Comparison of ENCODE assay signal across 29 cellular contexts in genomic region chr12:130956456-130957303, GRCh38. TPM values are rescaled to one million over a fixed set of nuclear protein-coding genes. Genes with fewer than 3 reads are reported as not detected.
DNase-seq lines count a peak whose midpoint lies in the region; ATAC-seq, FAIRE-seq and TF ChIP-seq lines count a peak whose summit lies in the region.
"Had no signal": no experiment of that assay in that cellular context is flagged by ENCODE, and none has a peak within 500 bp of the region (broad histone marks: within the 10 kb centered on the region; RNA-seq: fewer than 3 reads in every experiment).

No MANE protein-coding gene starts in this region.

- peaks cover 0 to 19% (median 13%) of the 10 kb centered on the region in 5 donors for H3K4me1 ChIP-seq in subcutaneous abdominal adipose tissue (ENCODE audit: control insufficient read depth in 5 of 5, insufficient read depth in 5 of 5, low read length in 5 of 5)
- H3K4me1 ChIP-seq: HAP-1, SJSA1 had no signal

- DNase-seq in CD14-positive monocyte (ENCODE audit: low spot score) (peak; percentile 22), bronchial epithelial cell (ENCODE audit: low read depth) (no peak), islet precursor cell (peak; percentile 46), HCEC 1CT (no peak), occipital lobe (lab: John Stamatoyannopoulos, UW) (no peak)
- no peak for DNase-seq in T-helper 2 cell treated with Interferon-gamma antibody and Interleukin-4, amounts not matched to agents 5 μg/mL and 100 μg/mL, for 36 hours (ENCODE audit: low spot score)
- DNase-seq in activated T-cell treated with anti-CD3 and anti-CD28 coated beads, Interleukin-2, amount 50 U/mL, for 72 hours = no peak
- DNase-seq: activated CD4-positive, CD25-positive, alpha-beta regulatory T cell; activated naive CD4-positive, alpha-beta T cell treated with Interleukin-2 at 50 U/mL for 16 hours; body of pancreas; effector memory CD4-positive, alpha-beta T cell; hypothalamus; immature natural killer cell; NCI-H146; NCI-H2107; NCI-H446; NCI-H774; posterior cingulate gyrus; stimulated activated CD4-positive, alpha-beta T cell treated with anti-CD3 and anti-CD28 coated beads, Interleukin-4, amount 100 ng/mL, for 4 hours; stimulated activated naive B cell treated with anti-CD40 and anti-IgM and Interleukin-4, amounts not matched to agents 10 μg/mL and 1 μg/mL and 100 μg/mL, for 72 hours; T-cell had no signal

- no peak overlapping the region for H3K27ac ChIP-seq in subcutaneous abdominal adipose tissue (ENCODE audit: low read depth, low read length)
- H3K27ac ChIP-seq: body of pancreas, KMS-11, SJSA1 had no signal

- no peak overlapping the region for H3K4me3 ChIP-seq in bronchial epithelial cell (ENCODE audit: low read depth, low read length)
- peak overlapping the region in 3 of 5 donors; percentile 10 to 25 (median 22) for H3K4me3 ChIP-seq in subcutaneous abdominal adipose tissue (ENCODE audit: low read depth in 1 of 5, low read length in 5 of 5)
- H3K4me3 ChIP-seq: body of pancreas, HAP-1, SJSA1 had no signal

- peaks cover 43% of the 10 kb centered on the region for H3K4me1 Mint-ChIP-seq in CD14-positive monocyte
- no peaks in the 10 kb centered on the region for H3K4me1 Mint-ChIP-seq in T-helper 2 cell treated with Interferon-gamma antibody and Interleukin-4, amounts not matched to agents 5 μg/mL and 100 μg/mL, for 36 hours (ENCODE audit: low read depth)
- H3K4me1 Mint-ChIP-seq in activated T-cell treated with anti-CD3 and anti-CD28 coated beads, Interleukin-2, amount 50 U/mL, for 72 hours (ENCODE audit: low read depth) = peaks cover 5% of the 10 kb centered on the region

- H3K4me3 Mint-ChIP-seq in CD14-positive monocyte = no peak overlapping the region
- no peak overlapping the region for H3K4me3 Mint-ChIP-seq in T-helper 2 cell treated with Interferon-gamma antibody and Interleukin-4, amounts not matched to agents 5 μg/mL and 100 μg/mL, for 36 hours
- no peak overlapping the region for H3K4me3 Mint-ChIP-seq in activated T-cell treated with anti-CD3 and anti-CD28 coated beads, Interleukin-2, amount 50 U/mL, for 72 hours
- H3K4me3 Mint-ChIP-seq: B cell; immature natural killer cell; neural crest cell; stimulated activated naive B cell treated with anti-CD40 and anti-IgM and Interleukin-4, amounts not matched to agents 10 μg/mL and 1 μg/mL and 100 μg/mL, for 72 hours; T-cell had no signal

- ATAC-seq in activated T-cell treated with anti-CD3 and anti-CD28 coated beads, Interleukin-2, amount 50 U/mL, for 72 hours (replicated peaks in 1 of 2) = no peak
- ATAC-seq: body of pancreas; stimulated activated naive B cell treated with anti-CD40 and anti-IgM and Interleukin-4, amounts not matched to agents 10 μg/mL and 1 μg/mL and 100 μg/mL, for 72 hours; T-cell had no signal

- H3K9me3 Mint-ChIP-seq in CD14-positive monocyte = peaks cover 0 to 3% (median 0%) of the 10 kb centered on the region in 7 donors
- no peaks in the 10 kb centered on the region for H3K9me3 Mint-ChIP-seq in T-helper 2 cell treated with Interferon-gamma antibody and Interleukin-4, amounts not matched to agents 5 μg/mL and 100 μg/mL, for 36 hours
- no peaks in the 10 kb centered on the region for H3K9me3 Mint-ChIP-seq in activated T-cell treated with anti-CD3 and anti-CD28 coated beads, Interleukin-2, amount 50 U/mL, for 72 hours
- H3K9me3 Mint-ChIP-seq: immature natural killer cell; neural crest cell; stimulated activated naive B cell treated with anti-CD40 and anti-IgM and Interleukin-4, amounts not matched to agents 10 μg/mL and 1 μg/mL and 100 μg/mL, for 72 hours; T-cell had no signal

- H3K9me3 ChIP-seq in subcutaneous abdominal adipose tissue (ENCODE audit: control insufficient read depth in 5 of 5, low read length in 5 of 5) = no peaks in the 10 kb centered on the region
- H3K9me3 ChIP-seq: body of pancreas, HAP-1 had no signal

- peak; percentile 96 for FAIRE-seq in bronchial epithelial cell (lab: Jason Lieb, UNC)
- FAIRE-seq: RCC 7860 had no signal

- peaks cover 0 to 11% (median 4%) of the 10 kb centered on the region in 3 donors for H3K27me3 Mint-ChIP-seq in CD14-positive monocyte (ENCODE audit: low read depth in 3 of 3)
- H3K27me3 Mint-ChIP-seq in T-helper 2 cell treated with Interferon-gamma antibody and Interleukin-4, amounts not matched to agents 5 μg/mL and 100 μg/mL, for 36 hours (ENCODE audit: low read depth) = peaks cover 20% of the 10 kb centered on the region
- peaks cover 32% of the 10 kb centered on the region for H3K27me3 Mint-ChIP-seq in activated T-cell treated with anti-CD3 and anti-CD28 coated beads, Interleukin-2, amount 50 U/mL, for 72 hours (ENCODE audit: low read depth)

- peaks cover 4% of the 10 kb centered on the region for H3K27me3 ChIP-seq in bronchial epithelial cell (ENCODE audit: control insufficient read depth, insufficient read depth, low read length)
- peaks cover 2 to 27% (median 12%) of the 10 kb centered on the region in 5 donors for H3K27me3 ChIP-seq in subcutaneous abdominal adipose tissue (ENCODE audit: control insufficient read depth in 5 of 5, insufficient read depth in 4 of 5, low read length in 5 of 5)
- H3K27me3 ChIP-seq: body of pancreas, SJSA1 had no signal

- TF ChIP-seq CTCF in CD14-positive monocyte (IDR thresholded peaks at IDR 0.05) (no peak), bronchial epithelial cell (IDR thresholded peaks at IDR 0.05; ENCODE audit: insufficient read depth, low read length, severe bottlenecking) (no peak)

- H3K27ac Mint-ChIP-seq in CD14-positive monocyte = no peak overlapping the region
- no peak overlapping the region for H3K27ac Mint-ChIP-seq in T-helper 2 cell treated with Interferon-gamma antibody and Interleukin-4, amounts not matched to agents 5 μg/mL and 100 μg/mL, for 36 hours
- no peak overlapping the region for H3K27ac Mint-ChIP-seq in activated T-cell treated with anti-CD3 and anti-CD28 coated beads, Interleukin-2, amount 50 U/mL, for 72 hours
- H3K27ac Mint-ChIP-seq: B cell; immature natural killer cell; stimulated activated naive B cell treated with anti-CD40 and anti-IgM and Interleukin-4, amounts not matched to agents 10 μg/mL and 1 μg/mL and 100 μg/mL, for 72 hours; T-cell had no signal

- peaks cover 13 to 20% of the 10 kb centered on the region in 2 donors for H3K36me3 Mint-ChIP-seq in CD14-positive monocyte
- H3K36me3 Mint-ChIP-seq in T-helper 2 cell treated with Interferon-gamma antibody and Interleukin-4, amounts not matched to agents 5 μg/mL and 100 μg/mL, for 36 hours (ENCODE audit: low read depth) = no peaks in the 10 kb centered on the region
- H3K36me3 Mint-ChIP-seq in activated T-cell treated with anti-CD3 and anti-CD28 coated beads, Interleukin-2, amount 50 U/mL, for 72 hours (ENCODE audit: insufficient read depth in 2 of 2) = no peaks in the 10 kb centered on the region
- H3K36me3 Mint-ChIP-seq: immature natural killer cell; stimulated activated naive B cell treated with anti-CD40 and anti-IgM and Interleukin-4, amounts not matched to agents 10 μg/mL and 1 μg/mL and 100 μg/mL, for 72 hours; T-cell had no signal

- H3K36me3 ChIP-seq in bronchial epithelial cell (ENCODE audit: control insufficient read depth, insufficient read depth, low read length) (no peaks in the 10 kb centered on the region), subcutaneous abdominal adipose tissue (ENCODE audit: control insufficient read depth in 5 of 5, insufficient read depth in 5 of 5, low read length in 5 of 5) (peaks cover 0 to 4% (median 0%) of the 10 kb centered on the region in 5 donors)
- H3K36me3 ChIP-seq: HAP-1, SJSA1 had no signal

- intact Hi-C loops in CD14-positive monocyte (cut with micrococcal nuclease) = no loop called here

- H3K9ac ChIP-seq in subcutaneous abdominal adipose tissue (ENCODE audit: low read length in 5 of 5) = no peak overlapping the region
- H3K9ac ChIP-seq: KMS-11 had no signal

RNA-seq across cellular contexts. Expression of gene ADGRD1, which starts 3.0 kb away (rescaled TPM):
- 1 to 10 TPM; 4.7 to 4.9 TPM for polyA plus RNA-seq in CD14-positive monocyte
- total RNA-seq in bronchial epithelial cell = under 0.01 TPM in 1 of 2 replicates, not detected in the other
- total RNA-seq in occipital lobe = 1.9 TPM
- total RNA-seq in activated T-cell treated with anti-CD3 and anti-CD28 coated beads, Interleukin-2, amount 50 U/mL, for 72 hours = 1 to 10 TPM; 2.0 to 2.5 TPM
- total RNA-seq: epithelial cell of proximal tubule had no signal
- polyA plus RNA-seq: immature natural killer cell had no signal

Comparison
In these comparisons a context has a peak if more than half of its experiments do, and no peak if none do; other contexts are left out.
1. DNase-seq: peak in CD14-positive monocyte (single experiment) and islet precursor cell (single experiment); none in bronchial epithelial cell (single experiment), HCEC 1CT (single experiment), T-helper 2 cell treated with Interferon-gamma antibody and Interleukin-4, amounts not matched to agents 5 μg/mL and 100 μg/mL, for 36 hours (single experiment), occipital lobe (single experiment) and activated T-cell treated with anti-CD3 and anti-CD28 coated beads, Interleukin-2, amount 50 U/mL, for 72 hours (0 of 2).